ENCODE assay signal across 7 cellular contexts in genomic region chrX:40174594-40175415, GRCh38.
DNase-seq lines count a peak whose midpoint lies in the region; ATAC-seq and TF ChIP-seq lines count a peak whose summit lies in the region.

No MANE protein-coding gene starts in this region.

- H3K4me3 Mint-ChIP-seq in dendritic cell treated with granulocyte-macrophage colony-stimulating factor and Interleukin-4, amounts not matched to agents 40 ng/mL and 50 ng/mL, for 4 days: peak overlapping the region; percentile 73

- H3K27me3 Mint-ChIP-seq in dendritic cell treated with granulocyte-macrophage colony-stimulating factor and Interleukin-4, amounts not matched to agents 40 ng/mL and 50 ng/mL, for 4 days: peaks cover 4% of the 10 kb centered on the region

- H3K27ac Mint-ChIP-seq in dendritic cell treated with granulocyte-macrophage colony-stimulating factor and Interleukin-4, amounts not matched to agents 40 ng/mL and 50 ng/mL, for 4 days: peak overlapping the region; percentile 91

- H3K36me3 ChIP-seq in HUES6 (ENCODE audit: control insufficient read depth, insufficient read depth, low read length) (no peaks in the 10 kb centered on the region), SU-DHL-6 (ENCODE audit: low read length) (no peaks in the 10 kb centered on the region), lung (ENCODE audit: control insufficient read depth in 2 of 2, insufficient read depth in 2 of 2, low read length in 2 of 2) (no peaks in the 10 kb centered on the region), subcutaneous abdominal adipose tissue (ENCODE audit: control insufficient read depth in 5 of 5, insufficient read depth in 5 of 5, low read length in 5 of 5) (no peaks in the 10 kb centered on the region)

- peak overlapping the region; percentile 73 for H3K4me3 ChIP-seq in HUES6 (ENCODE audit: low read depth, low read length)
- peak overlapping the region; percentile 58 for H3K4me3 ChIP-seq in SU-DHL-6 (ENCODE audit: insufficient read depth, low read length, poor library complexity, severe bottlenecking)
- H3K4me3 ChIP-seq in lung: peak overlapping the region; percentile 42
- H3K4me3 ChIP-seq in subcutaneous abdominal adipose tissue (ENCODE audit: low read depth in 1 of 5, low read length in 5 of 5): peak overlapping the region; percentile 31 to 72 (median 66)

- peaks cover 27% of the 10 kb centered on the region for H3F3A ChIP-seq in SU-DHL-6 (ENCODE audit: insufficient read depth)

- DNase-seq in lung (ENCODE audit: low spot score): no peak

- H3K9ac ChIP-seq in HUES6 (ENCODE audit: low read length) (peak overlapping the region; percentile 89), SU-DHL-6 (ENCODE audit: low read length) (peak overlapping the region; percentile 86), subcutaneous abdominal adipose tissue (ENCODE audit: low read length in 5 of 5) (peak overlapping the region in 3 of 5 donors; percentile 39 to 80 (median 64))

- peaks cover 52% of the 10 kb centered on the region for H3K4me1 Mint-ChIP-seq in dendritic cell treated with granulocyte-macrophage colony-stimulating factor and Interleukin-4, amounts not matched to agents 40 ng/mL and 50 ng/mL, for 4 days (ENCODE audit: low read depth)

- 2 to 8% methylated on average over 47 to 56 of the region's 56 CpGs for WGBS in lung, 2 donors

- H3K9me3 Mint-ChIP-seq in dendritic cell treated with granulocyte-macrophage colony-stimulating factor and Interleukin-4, amounts not matched to agents 40 ng/mL and 50 ng/mL, for 4 days: no peaks in the 10 kb centered on the region

- H4K20me1 ChIP-seq in SU-DHL-6 (ENCODE audit: low read depth, low read length): no peaks in the 10 kb centered on the region

- peaks cover 46% of the 10 kb centered on the region for H3K27me3 ChIP-seq in HUES6 (ENCODE audit: control insufficient read depth, insufficient read depth, low read length)
- no peaks in the 10 kb centered on the region for H3K27me3 ChIP-seq in SU-DHL-6 (ENCODE audit: low read length)
- H3K27me3 ChIP-seq in lung (ENCODE audit: control insufficient read depth, insufficient read depth): peaks cover 5% of the 10 kb centered on the region
- H3K27me3 ChIP-seq in subcutaneous abdominal adipose tissue (ENCODE audit: control insufficient read depth in 5 of 5, insufficient read depth in 4 of 5, low read length in 5 of 5): peaks cover 5 to 34% (median 20%) of the 10 kb centered on the region in 5 donors

- H3K27ac ChIP-seq in HUES6 (ENCODE audit: low read depth, low read length) (peak overlapping the region; percentile 81; the same call in 1 of the 2 replicates), SU-DHL-6 (ENCODE audit: low read depth, low read length) (peak overlapping the region; percentile 91), lung (ENCODE audit: low read depth in 1 of 2, low read length in 1 of 2) (peak overlapping the region; percentile 92 to 93), subcutaneous abdominal adipose tissue (ENCODE audit: low read depth, low read length) (peak overlapping the region; percentile 39)

- H3K9me2 ChIP-seq in SU-DHL-6 (replicated peaks; ENCODE audit: insufficient read depth, low read length): no peaks in the 10 kb centered on the region

- peak; percentile 13 for ATAC-seq in GM18502 (IDR thresholded peaks at IDR 0.05; ENCODE audit: poor library complexity, unreplicated experiment)
- ATAC-seq in lung (ENCODE audit: insufficient read depth, low FRiP score): no peak
- no peak for ATAC-seq in HG03097 (IDR thresholded peaks at IDR 0.05; ENCODE audit: low FRiP score, unreplicated experiment)

- intact Hi-C loops in dendritic cell treated with granulocyte-macrophage colony-stimulating factor and Interleukin-4, amounts not matched to agents 40 ng/mL and 50 ng/mL, for 4 days (cut with micrococcal nuclease): loop anchor here (5.0 kb wide), 2 partner anchors 32 to 92 kb away; no protein-coding TSS in a partner anchor

- H3K4me1 ChIP-seq in HUES6 (ENCODE audit: control insufficient read depth, insufficient read depth, low read length) (peaks cover 39% of the 10 kb centered on the region), lung (ENCODE audit: control insufficient read depth in 2 of 2, insufficient read depth in 2 of 2, low read length in 2 of 2) (peaks cover 0 to 3% of the 10 kb centered on the region in 2 donors), subcutaneous abdominal adipose tissue (ENCODE audit: control insufficient read depth in 5 of 5, insufficient read depth in 5 of 5, low read length in 5 of 5) (peaks cover 7 to 69% (median 47%) of the 10 kb centered on the region in 5 donors)

- H3K36me3 Mint-ChIP-seq in dendritic cell treated with granulocyte-macrophage colony-stimulating factor and Interleukin-4, amounts not matched to agents 40 ng/mL and 50 ng/mL, for 4 days (ENCODE audit: low read depth): no peaks in the 10 kb centered on the region

- H3K4me2 ChIP-seq in SU-DHL-6 (ENCODE audit: low read depth, low read length, poor library complexity, severe bottlenecking): peak overlapping the region; percentile 83

- H3K9me3 ChIP-seq in HUES6 (ENCODE audit: control insufficient read depth, insufficient read depth, low read depth, low read length) (peaks cover 2% of the 10 kb centered on the region; the same call in 1 of the 2 replicates), SU-DHL-6 (ENCODE audit: insufficient read depth, low read length) (no peaks in the 10 kb centered on the region), lung (ENCODE audit: control insufficient read depth in 2 of 2, insufficient read depth in 1 of 2, low read length in 1 of 2) (peaks cover 0 to 23% of the 10 kb centered on the region in 2 donors), subcutaneous abdominal adipose tissue (ENCODE audit: control insufficient read depth in 5 of 5, low read length in 5 of 5) (peaks cover 0 to 7% (median 0%) of the 10 kb centered on the region in 5 donors)

- H2AFZ ChIP-seq in SU-DHL-6 (ENCODE audit: low read depth, low read length, severe bottlenecking): peak overlapping the region; percentile 83

- H3K79me2 ChIP-seq in SU-DHL-6 (ENCODE audit: insufficient read depth, low read length): no peaks in the 10 kb centered on the region

- TF ChIP-seq CTCF in SU-DHL-6 (IDR thresholded peaks at IDR 0.05; ENCODE audit: insufficient read depth, low read length, poor library complexity, severe bottlenecking) (no peak), lung (IDR thresholded peaks at IDR 0.05; ENCODE audit: control extremely low read depth, extremely low read depth) (no peak)

Comparison
In these comparisons a context has a peak if more than half of its experiments do, and no peak if none do; other contexts are left out.
1. H3K27ac ChIP-seq: peak in every context shown above with its lines; median percentile 92 in lung; 91 in SU-DHL-6; 81 in HUES6; 39 in subcutaneous abdominal adipose tissue.